ENCODE assay signal across 20 cellular contexts in genomic region chr2:62587616-62588015, GRCh38.
"Had no signal": no experiment of that assay in that cellular context is flagged by ENCODE, and none has a peak within 500 bp of the region (broad histone marks: within the 10 kb centered on the region; RNA-seq: fewer than 3 reads in every experiment).

No MANE protein-coding gene starts in this region.

- H3K4me1 ChIP-seq: uterus had no signal

- H3K4me3 ChIP-seq: coronary artery, esophagus squamous epithelium, gastroesophageal sphincter, sigmoid colon, uterus had no signal

- H3K27me3 ChIP-seq: esophagus squamous epithelium, gastroesophageal sphincter, sigmoid colon, uterus had no signal

- DNase-seq: activated B cell treated with CpG ODN at 0.5 μM for 24 hours; activated CD4-positive, alpha-beta T cell treated with anti-CD3 and anti-CD28 coated beads for 36 hours; activated CD4-positive, alpha-beta T cell treated with anti-CD3 and anti-CD28 coated beads, Interleukin-2, amount 50 U/mL, for 4 hours; activated CD8-positive, alpha-beta memory T cell treated with anti-CD3 and anti-CD28 coated beads, Interleukin-2, amount 50 U/mL, for 48 hours; activated naive CD4-positive, alpha-beta T cell treated with anti-CD3 and anti-CD28 coated beads, Interleukin-2, amount 10 ng/mL, durations not matched to agents 7 days and 5 days; activated T-cell treated with anti-CD3 and anti-CD28 coated beads, Interleukin-2, amount 50 U/mL, for 48 hours; cerebellar nuclear complex; esophagus squamous epithelium; left cardiac atrium; naive B cell; occipital lobe; sigmoid colon; stimulated activated CD4-positive, alpha-beta T cell treated with anti-CD3 and anti-CD28 coated beads, Interleukin-2, amount 100 ng/mL, for 48 hours; stimulated activated CD8-positive, alpha-beta memory T cell treated with anti-CD3 and anti-CD28 coated beads, Interleukin-4, amount 100 ng/mL, for 48 hours; stimulated activated naive B cell treated with anti-CD40 and anti-IgM and Interleukin-4, amounts not matched to agents 10 μg/mL and 1 μg/mL and 100 μg/mL, for 72 hours; T1000; trophoblast cell; uterus had no signal

- H3K36me3 ChIP-seq: esophagus squamous epithelium, gastroesophageal sphincter, sigmoid colon, uterus had no signal

- H3K9me3 ChIP-seq: esophagus squamous epithelium, sigmoid colon, uterus had no signal

- ATAC-seq: activated CD4-positive, alpha-beta T cell treated with anti-CD3 and anti-CD28 coated beads for 36 hours; gastroesophageal sphincter; left cardiac atrium had no signal

- H3K27ac ChIP-seq: coronary artery, esophagus squamous epithelium, uterus had no signal
